1 cellular context compared by ENCODE assay signal in the genomic region with DNA sequence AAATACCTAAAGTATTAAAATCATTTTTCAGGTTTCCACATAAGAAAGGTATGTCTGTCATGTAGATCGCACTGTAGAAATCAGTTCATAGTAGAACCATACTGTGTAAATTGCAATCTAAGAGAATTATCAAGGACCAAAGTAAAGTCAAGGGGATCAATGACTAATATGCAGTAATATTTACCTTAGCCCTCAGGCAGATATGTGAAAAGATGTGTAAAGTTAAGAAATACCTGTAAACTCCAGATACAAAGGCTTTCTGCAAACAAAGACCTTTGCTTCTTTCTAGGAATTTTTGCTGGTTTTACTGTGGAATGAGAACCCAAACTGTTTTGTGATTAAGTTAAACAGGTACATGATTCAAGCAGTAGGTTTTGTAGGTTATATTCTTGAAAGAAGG.
TF ChIP-seq lines count a peak whose summit lies in the region.

No MANE protein-coding gene starts in this region.

TF ChIP-seq in HepG2, 621 proteins besides CTCF, POLR2A, EP300 and RAD21 (continued from another document and continues in another):
- TF ChIP-seq ZBTB40 (IDR thresholded peaks at IDR 0.05) (no peak), ZBTB40 (CRISPR knock-in tag; IDR thresholded peaks at IDR 0.05) (no peak), MAFK (conservative IDR thresholded peaks at IDR 0.05 in 1 of 2, IDR thresholded peaks at IDR 0.05 in 1 of 2; ENCODE audit: low read length in 2 of 2) (no peak), ZNF724P (CRISPR knock-in tag; IDR thresholded peaks at IDR 0.05; ENCODE audit: borderline replicate concordance) (no peak), ZNF850 (CRISPR knock-in tag; conservative IDR thresholded peaks at IDR 0.05) (no peak), E2F2 (CRISPR knock-in tag; IDR thresholded peaks at IDR 0.05; ENCODE audit: borderline replicate concordance) (no peak), ZZZ3 (CRISPR knock-in tag; IDR thresholded peaks at IDR 0.05; ENCODE audit: borderline replicate concordance) (no peak), TBX3 (IDR thresholded peaks at IDR 0.05; ENCODE audit: borderline replicate concordance) (peak; percentile 60; the same call in 1 of the 2 replicates), ZNF720 (CRISPR knock-in tag; IDR thresholded peaks at IDR 0.05) (no peak), ZMYM2 (CRISPR knock-in tag; IDR thresholded peaks at IDR 0.05) (no peak), ZNF547 (CRISPR knock-in tag; IDR thresholded peaks at IDR 0.05) (no peak), TARDBP (CRISPR knock-in tag; IDR thresholded peaks at IDR 0.05) (no peak), HOXA3 (CRISPR knock-in tag; IDR thresholded peaks at IDR 0.05) (no peak), ONECUT2 (CRISPR knock-in tag; IDR thresholded peaks at IDR 0.05) (peak; percentile 90), NR2F6 (IDR thresholded peaks at IDR 0.05) (peak; percentile 59), NR2F6 (CRISPR knock-in tag; IDR thresholded peaks at IDR 0.05) (no peak), ZFP82 (CRISPR knock-in tag; IDR thresholded peaks at IDR 0.05; ENCODE audit: borderline replicate concordance) (no peak), ZNF557 (CRISPR knock-in tag; IDR thresholded peaks at IDR 0.05) (no peak), ZNF567 (CRISPR knock-in tag; IDR thresholded peaks at IDR 0.05; ENCODE audit: borderline replicate concordance) (no peak), RXRB (CRISPR knock-in tag; IDR thresholded peaks at IDR 0.05; ENCODE audit: borderline replicate concordance) (peak; percentile 37; the same call in 1 of the 2 replicates), ZSCAN21 (CRISPR knock-in tag; IDR thresholded peaks at IDR 0.05; ENCODE audit: borderline replicate concordance) (no peak), ZBTB1 (CRISPR knock-in tag; IDR thresholded peaks at IDR 0.05; ENCODE audit: borderline replicate concordance) (no peak), GATA4 (IDR thresholded peaks at IDR 0.05; ENCODE audit: borderline replicate concordance, low read depth) (peak; percentile 21; the same call in 1 of the 2 replicates), IKZF5 (CRISPR knock-in tag; IDR thresholded peaks at IDR 0.05) (no peak), ZSCAN9 (CRISPR knock-in tag; IDR thresholded peaks at IDR 0.05; ENCODE audit: borderline replicate concordance) (no peak), ZNF281 (CRISPR knock-in tag; IDR thresholded peaks at IDR 0.05; ENCODE audit: borderline replicate concordance) (no peak), ZUFSP (CRISPR knock-in tag; IDR thresholded peaks at IDR 0.05; ENCODE audit: borderline replicate concordance) (no peak), ZSCAN29 (CRISPR knock-in tag; conservative IDR thresholded peaks at IDR 0.05) (no peak), KLF16 (CRISPR knock-in tag; IDR thresholded peaks at IDR 0.05) (peak in 1 of 2 experiments; percentile 46; a peak in 1 of 4 replicates), NRL (CRISPR knock-in tag; IDR thresholded peaks at IDR 0.05; ENCODE audit: borderline replicate concordance) (no peak), XBP1 (CRISPR knock-in tag; IDR thresholded peaks at IDR 0.05) (no peak)
- TF ChIP-seq, protein P1, sequence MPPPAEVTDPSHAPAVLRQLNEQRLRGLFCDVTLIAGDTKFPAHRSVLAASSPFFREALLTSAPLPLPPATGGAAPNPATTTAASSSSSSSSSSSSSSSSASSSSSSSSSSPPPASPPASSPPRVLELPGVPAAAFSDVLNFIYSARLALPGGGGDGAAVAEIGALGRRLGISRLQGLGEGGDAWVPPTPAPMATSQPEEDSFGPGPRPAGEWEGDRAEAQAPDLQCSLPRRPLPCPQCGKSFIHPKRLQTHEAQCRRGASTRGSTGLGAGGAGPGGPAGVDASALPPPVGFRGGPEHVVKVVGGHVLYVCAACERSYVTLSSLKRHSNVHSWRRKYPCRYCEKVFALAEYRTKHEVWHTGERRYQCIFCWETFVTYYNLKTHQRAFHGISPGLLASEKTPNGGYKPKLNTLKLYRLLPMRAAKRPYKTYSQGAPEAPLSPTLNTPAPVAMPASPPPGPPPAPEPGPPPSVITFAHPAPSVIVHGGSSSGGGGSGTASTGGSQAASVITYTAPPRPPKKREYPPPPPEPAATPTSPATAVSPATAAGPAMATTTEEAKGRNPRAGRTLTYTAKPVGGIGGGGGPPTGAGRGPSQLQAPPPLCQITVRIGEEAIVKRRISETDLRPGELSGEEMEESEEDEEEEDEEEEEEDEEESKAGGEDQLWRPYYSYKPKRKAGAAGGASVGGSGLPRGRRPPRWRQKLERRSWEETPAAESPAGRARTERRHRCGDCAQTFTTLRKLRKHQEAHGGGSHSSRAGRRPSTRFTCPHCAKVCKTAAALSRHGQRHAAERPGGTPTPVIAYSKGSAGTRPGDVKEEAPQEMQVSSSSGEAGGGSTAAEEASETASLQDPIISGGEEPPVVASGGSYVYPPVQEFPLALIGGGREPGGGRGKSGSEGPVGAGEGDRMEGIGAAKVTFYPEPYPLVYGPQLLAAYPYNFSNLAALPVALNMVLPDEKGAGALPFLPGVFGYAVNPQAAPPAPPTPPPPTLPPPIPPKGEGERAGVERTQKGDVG (CRISPR knock-in tag; IDR thresholded peaks at IDR 0.05; ENCODE audit: borderline replicate concordance) = no peak
- TF ChIP-seq, protein P2, sequence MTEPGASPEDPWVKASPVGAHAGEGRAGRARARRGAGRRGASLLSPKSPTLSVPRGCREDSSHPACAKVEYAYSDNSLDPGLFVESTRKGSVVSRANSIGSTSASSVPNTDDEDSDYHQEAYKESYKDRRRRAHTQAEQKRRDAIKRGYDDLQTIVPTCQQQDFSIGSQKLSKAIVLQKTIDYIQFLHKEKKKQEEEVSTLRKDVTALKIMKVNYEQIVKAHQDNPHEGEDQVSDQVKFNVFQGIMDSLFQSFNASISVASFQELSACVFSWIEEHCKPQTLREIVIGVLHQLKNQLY (CRISPR knock-in tag; IDR thresholded peaks at IDR 0.05) = no peak
- TF ChIP-seq, protein P3, sequence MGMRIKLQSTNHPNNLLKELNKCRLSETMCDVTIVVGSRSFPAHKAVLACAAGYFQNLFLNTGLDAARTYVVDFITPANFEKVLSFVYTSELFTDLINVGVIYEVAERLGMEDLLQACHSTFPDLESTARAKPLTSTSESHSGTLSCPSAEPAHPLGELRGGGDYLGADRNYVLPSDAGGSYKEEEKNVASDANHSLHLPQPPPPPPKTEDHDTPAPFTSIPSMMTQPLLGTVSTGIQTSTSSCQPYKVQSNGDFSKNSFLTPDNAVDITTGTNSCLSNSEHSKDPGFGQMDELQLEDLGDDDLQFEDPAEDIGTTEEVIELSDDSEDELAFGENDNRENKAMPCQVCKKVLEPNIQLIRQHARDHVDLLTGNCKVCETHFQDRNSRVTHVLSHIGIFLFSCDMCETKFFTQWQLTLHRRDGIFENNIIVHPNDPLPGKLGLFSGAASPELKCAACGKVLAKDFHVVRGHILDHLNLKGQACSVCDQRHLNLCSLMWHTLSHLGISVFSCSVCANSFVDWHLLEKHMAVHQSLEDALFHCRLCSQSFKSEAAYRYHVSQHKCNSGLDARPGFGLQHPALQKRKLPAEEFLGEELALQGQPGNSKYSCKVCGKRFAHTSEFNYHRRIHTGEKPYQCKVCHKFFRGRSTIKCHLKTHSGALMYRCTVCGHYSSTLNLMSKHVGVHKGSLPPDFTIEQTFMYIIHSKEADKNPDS (CRISPR knock-in tag; IDR thresholded peaks at IDR 0.05) = no peak
